ENCODE assay signal across 9 cellular contexts in genomic region chr17:35448899-35449227, GRCh38. TPM values are rescaled to one million over a fixed set of nuclear protein-coding genes. Genes with fewer than 3 reads are reported as not detected.
DNase-seq lines count a peak whose midpoint lies in the region; ATAC-seq, FAIRE-seq and TF ChIP-seq lines count a peak whose summit lies in the region.
"Had no signal": no experiment of that assay in that cellular context is flagged by ENCODE, and none has a peak within 500 bp of the region (broad histone marks: within the 10 kb centered on the region; RNA-seq: fewer than 3 reads in every experiment).

No MANE protein-coding gene starts in this region.

- CTCF ChIA-PET in endothelial cell of umbilical vein (lab: Charles Lee): interaction anchor here (0.7 to 2.1 kb wide), 3 partner anchors 15 to 85 kb away, joined by 3 to 6 read pairs (median 5); no protein-coding TSS in a partner anchor

- H3K9ac ChIP-seq in endothelial cell of umbilical vein (replicated peaks; ENCODE audit: extremely low read depth, insufficient read depth, low read length) (no peak overlapping the region), parathyroid adenoma (no peak overlapping the region)

- no peak for TF ChIP-seq POLR2A in endothelial cell of umbilical vein (IDR thresholded peaks at IDR 0.05; ENCODE audit: low read depth, low read length)

- peak overlapping the region; percentile 60 for H3K4me3 ChIP-seq in DOHH2 (ENCODE audit: low read length)
- H3K4me3 ChIP-seq in MG63: peak overlapping the region; percentile 56
- peak overlapping the region in 2 of 3 experiments; percentile 53 to 61 for H3K4me3 ChIP-seq in endothelial cell of umbilical vein (replicated peaks in 1 of 3; ENCODE audit: insufficient read depth in 1 of 3, low read depth in 1 of 3, low read length in 3 of 3)
- H3K4me3 ChIP-seq in parathyroid adenoma (ENCODE audit: low read depth, low read length): peak overlapping the region; percentile 90

- no peaks in the 10 kb centered on the region for H3K9me2 ChIP-seq in DOHH2 (replicated peaks; ENCODE audit: control insufficient read depth, low read length)

- H3K79me2 ChIP-seq in DOHH2 (ENCODE audit: control insufficient read depth, low read length) (no peaks in the 10 kb centered on the region), endothelial cell of umbilical vein (ENCODE audit: control insufficient read depth, insufficient read depth, low read length) (no peaks in the 10 kb centered on the region), parathyroid adenoma (no peaks in the 10 kb centered on the region)

- no peak for DNase-seq in MG63
- no peak for DNase-seq in endothelial cell of umbilical vein (ENCODE audit: low read depth, low spot score)
- no peak for DNase-seq in stimulated activated CD4-positive, alpha-beta T cell treated with anti-CD3 and anti-CD28 coated beads, Interleukin-4, amount 100 ng/mL, for 4 hours
- no peak for DNase-seq in NCI-H1436 (lab: John Stamatoyannopoulos, UW)

- intact Hi-C loops in endothelial cell of umbilical vein (cut with micrococcal nuclease): loop anchor here (1.0 kb wide), 1 partner anchor 16 kb away; no protein-coding TSS in a partner anchor

- FAIRE-seq in endothelial cell of umbilical vein (lab: Jason Lieb, UNC): no peak
- FAIRE-seq: TTC549 had no signal

- dilution Hi-C loops in endothelial cell of umbilical vein (cut with MboI; ENCODE audit: extremely low pct_ligation_motif_present, low sequenced_read_pairs): no loop called here

- POLR2A ChIA-PET in endothelial cell of umbilical vein (lab: Charles Lee): interaction anchor here (1.3 to 2.0 kb wide), 2 partner anchors 75 to 206 kb away, joined by 5 to 7 read pairs; partner anchors contain the start of genes SLFN11 and SLFN5

- H2AFZ ChIP-seq in endothelial cell of umbilical vein (ENCODE audit: low read depth, low read length): peak overlapping the region; percentile 95
- H2AFZ ChIP-seq in parathyroid adenoma: peak overlapping the region; percentile 68

- H3K27ac ChIP-seq in DOHH2 (ENCODE audit: low read depth, low read length): no peak overlapping the region
- no peak overlapping the region for H3K27ac ChIP-seq in endothelial cell of umbilical vein (ENCODE audit: insufficient read depth, low read depth, low read length)
- H3K27ac ChIP-seq in parathyroid adenoma: no peak overlapping the region

- no peak for TF ChIP-seq CTCF in DOHH2 (IDR thresholded peaks at IDR 0.05; ENCODE audit: low read depth, low read length, poor library complexity, severe bottlenecking)
- no peak for TF ChIP-seq CTCF in endothelial cell of umbilical vein (IDR thresholded peaks at IDR 0.05; ENCODE audit: extremely low read depth in 1 of 2, insufficient read depth in 1 of 2, low read depth in 1 of 2, low read length in 2 of 2)
- TF ChIP-seq CTCF in parathyroid adenoma (IDR thresholded peaks at IDR 0.05): no peak

- H3K27me3 ChIP-seq in DOHH2 (ENCODE audit: control insufficient read depth, low read length) (peaks cover 38% of the 10 kb centered on the region), MG63 (no peaks in the 10 kb centered on the region), endothelial cell of umbilical vein (ENCODE audit: control insufficient read depth in 2 of 2, insufficient read depth in 2 of 2, low read length in 2 of 2) (peaks cover 21 to 37% of the 10 kb centered on the region in 2 experiments), parathyroid adenoma (ENCODE audit: control insufficient read depth, insufficient read depth, low read length) (no peaks in the 10 kb centered on the region)

- H3K36me3 ChIP-seq in DOHH2 (ENCODE audit: control insufficient read depth, low read length) (no peaks in the 10 kb centered on the region), MG63 (no peaks in the 10 kb centered on the region), endothelial cell of umbilical vein (ENCODE audit: control insufficient read depth in 2 of 2, extremely low read depth in 1 of 2, insufficient read depth in 2 of 2, low read length in 2 of 2) (no peaks in the 10 kb centered on the region), parathyroid adenoma (ENCODE audit: control insufficient read depth, insufficient read depth, low read length) (no peaks in the 10 kb centered on the region)

- H3K9me1 ChIP-seq in endothelial cell of umbilical vein (replicated peaks; ENCODE audit: control insufficient read depth, extremely low read depth, insufficient read depth, low read length): no peaks in the 10 kb centered on the region

- H4K20me1 ChIP-seq in DOHH2 (ENCODE audit: control insufficient read depth, insufficient read depth, low read depth, low read length) (no peaks in the 10 kb centered on the region), endothelial cell of umbilical vein (replicated peaks; ENCODE audit: control insufficient read depth, extremely low read depth, insufficient read depth, low read length) (no peaks in the 10 kb centered on the region)

- no peaks in the 10 kb centered on the region for H3F3A ChIP-seq in DOHH2 (ENCODE audit: control insufficient read depth, insufficient read depth)

- no peaks in the 10 kb centered on the region for H3K9me3 ChIP-seq in DOHH2 (ENCODE audit: control insufficient read depth, insufficient read depth, low read length)
- no peaks in the 10 kb centered on the region for H3K9me3 ChIP-seq in MG63
- H3K9me3 ChIP-seq in endothelial cell of umbilical vein (replicated peaks; ENCODE audit: control insufficient read depth, insufficient read depth, low read length): no peaks in the 10 kb centered on the region
- H3K9me3 ChIP-seq in parathyroid adenoma (ENCODE audit: control insufficient read depth, low read length): no peaks in the 10 kb centered on the region

- BruUV-seq in endothelial cell of umbilical vein (replicated peaks; lab: Mats Ljungman, UMichigan): no TSS peak

- H3K4me1 ChIP-seq in DOHH2 (ENCODE audit: control insufficient read depth, low read length) (peaks cover 11% of the 10 kb centered on the region), endothelial cell of umbilical vein (ENCODE audit: control insufficient read depth, extremely low read depth, insufficient read depth, low read length) (peaks cover 6% of the 10 kb centered on the region), parathyroid adenoma (no peaks in the 10 kb centered on the region)

- peak overlapping the region; percentile 57 for H3K4me2 ChIP-seq in DOHH2 (ENCODE audit: low read length)
- peak overlapping the region; percentile 90 for H3K4me2 ChIP-seq in endothelial cell of umbilical vein (ENCODE audit: insufficient read depth, low read length)
- H3K4me2 ChIP-seq in parathyroid adenoma (ENCODE audit: low read length): peak overlapping the region; percentile 89

- ATAC-seq in HG03025 (IDR thresholded peaks at IDR 0.05; ENCODE audit: low FRiP score, unreplicated experiment) (no peak), GM21529 (IDR thresholded peaks at IDR 0.05; ENCODE audit: unreplicated experiment) (no peak)

TF ChIP-seq in endothelial cell of umbilical vein, 7 proteins besides CTCF, POLR2A, EP300 and RAD21:
- no peak for TF ChIP-seq POLR2AphosphoS5 (IDR thresholded peaks at IDR 0.05; ENCODE audit: insufficient read depth, low read depth, low read length)
- TF ChIP-seq GATA2 (IDR thresholded peaks at IDR 0.05; ENCODE audit: insufficient read depth, insufficient read length, low read depth, low read length): no peak
- TF ChIP-seq JUN (IDR thresholded peaks at IDR 0.05; ENCODE audit: borderline replicate concordance, insufficient read depth, insufficient read length, low read depth): no peak
- no peak for TF ChIP-seq MYC (IDR thresholded peaks at IDR 0.05; ENCODE audit: low read depth, low read length)
- no peak for TF ChIP-seq FOS (IDR thresholded peaks at IDR 0.05; ENCODE audit: borderline replicate concordance, insufficient read depth, low read length)
- no peak for TF ChIP-seq EZH2 (IDR thresholded peaks at IDR 0.05; ENCODE audit: borderline replicate concordance, low read depth, low read length, severe bottlenecking)
- TF ChIP-seq, protein P1, sequence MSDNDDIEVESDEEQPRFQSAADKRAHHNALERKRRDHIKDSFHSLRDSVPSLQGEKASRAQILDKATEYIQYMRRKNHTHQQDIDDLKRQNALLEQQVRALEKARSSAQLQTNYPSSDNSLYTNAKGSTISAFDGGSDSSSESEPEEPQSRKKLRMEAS (IDR thresholded peaks at IDR 0.05; ENCODE audit: insufficient read depth, insufficient read length): no peak

RNA-seq across cellular contexts. Expression of gene SLFN13, which starts 0.3 kb away (rescaled TPM):
- total RNA-seq in MG63 (2014; rRNA removed; shearing (Covaris generic); ENCODE audit: low replicate concordance): 0.67 and 3.3 TPM in 2 replicates
- total RNA-seq in endothelial cell of umbilical vein: 13.7 and 24.7 TPM in 2 replicates
- 1.8 and 2.3 TPM in 2 replicates for polyA plus RNA-seq in endothelial cell of umbilical vein
- 1.3 and 1.8 TPM in 2 replicates for polyA plus RNA-seq in endothelial cell of umbilical vein (2011; cell fraction: cytosol; rRNA removed)
- 4.9 and 8.0 TPM in 2 replicates for polyA plus RNA-seq in endothelial cell of umbilical vein (2011; cell fraction: nucleus; rRNA removed)
- 0.87 and 8.5 TPM in 2 replicates for polyA plus RNA-seq in endothelial cell of umbilical vein (2012)
- polyA minus RNA-seq in endothelial cell of umbilical vein: 10.4 and 13.7 TPM in 2 replicates
- polyA minus RNA-seq in endothelial cell of umbilical vein (2011; cell fraction: cytosol; rRNA and poly(A)+ RNA removed): 7.3 TPM
- polyA minus RNA-seq in endothelial cell of umbilical vein (2011; cell fraction: nucleus; rRNA and poly(A)+ RNA removed): 2.4 and 4.5 TPM in 2 replicates

RNA-seq across cellular contexts. Expression of gene SLFN12, which starts 16.6 kb away (rescaled TPM):
- 9.1 and 10.0 TPM in 2 replicates for total RNA-seq in MG63 (2014; rRNA removed; shearing (Covaris generic); ENCODE audit: low replicate concordance)
- total RNA-seq in endothelial cell of umbilical vein: 29.9 and 42.6 TPM in 2 replicates
- polyA plus RNA-seq in endothelial cell of umbilical vein: 13.4 and 17.8 TPM in 2 replicates
- 15.3 and 17.7 TPM in 2 replicates for polyA plus RNA-seq in endothelial cell of umbilical vein (2011; cell fraction: cytosol; rRNA removed)
- 76.7 and 78.6 TPM in 2 replicates for polyA plus RNA-seq in endothelial cell of umbilical vein (2011; cell fraction: nucleus; rRNA removed)
- 28.1 and 42.4 TPM in 2 replicates for polyA plus RNA-seq in endothelial cell of umbilical vein (2012)
- 28.9 and 33.5 TPM in 2 replicates for polyA minus RNA-seq in endothelial cell of umbilical vein
- not detected for polyA minus RNA-seq in endothelial cell of umbilical vein (2011; cell fraction: cytosol; rRNA and poly(A)+ RNA removed)
- 47.1 and 58.4 TPM in 2 replicates for polyA minus RNA-seq in endothelial cell of umbilical vein (2011; cell fraction: nucleus; rRNA and poly(A)+ RNA removed)
